ENCODE assay signal across 22 cellular contexts in the genomic region with DNA sequence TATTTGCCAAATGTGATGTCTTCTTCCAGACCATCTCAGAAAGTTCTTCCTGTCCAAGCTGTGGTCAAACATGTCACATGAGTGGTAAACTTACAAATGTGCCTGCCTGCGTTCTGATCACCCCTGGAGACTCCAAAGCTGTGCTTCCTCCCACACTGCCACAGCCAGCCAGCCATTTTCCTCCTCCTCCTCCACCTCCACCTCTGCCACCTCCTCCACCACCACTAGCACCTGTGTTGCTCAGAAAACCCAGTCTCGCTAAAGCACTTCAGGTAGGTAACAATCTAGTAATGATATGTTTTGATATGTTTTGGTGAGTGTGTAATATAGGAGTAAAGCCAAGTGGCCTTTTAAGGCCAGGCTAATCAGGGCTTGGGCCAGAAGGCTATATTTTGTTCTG.
"Had no signal": no experiment of that assay in that cellular context is flagged by ENCODE, and none has a peak within 500 bp of the region (broad histone marks: within the 10 kb centered on the region; RNA-seq: fewer than 3 reads in every experiment).

No MANE protein-coding gene starts in this region.

- H3K9me3 Mint-ChIP-seq: immature natural killer cell, nephron progenitor cell had no signal

- DNase-seq: effector memory CD4-positive, alpha-beta T cell; foreskin fibroblast; glutamatergic neuron; immature natural killer cell; left colon; left ventricle myocardium superior; mesendoderm; naive B cell; nephron progenitor cell; posterior cingulate gyrus; right cardiac atrium; small intestine; stimulated activated CD4-positive, alpha-beta T cell treated with anti-CD3 and anti-CD28 coated beads, Interleukin-12 subunit alpha, Interleukin-12 subunit beta, amount 100 ng/mL, for 4 hours; stimulated activated naive CD4-positive, alpha-beta T cell; stomach; substantia nigra; transverse colon had no signal

- H3K27me3 Mint-ChIP-seq: naive B cell had no signal

- H3K36me3 Mint-ChIP-seq: immature natural killer cell, naive B cell had no signal

- H3K27ac ChIP-seq: epithelial cell of prostate, esophagus muscularis mucosa, gastroesophageal sphincter, stomach, thoracic aorta, transverse colon had no signal

- H3K4me1 ChIP-seq: esophagus muscularis mucosa, gastroesophageal sphincter, stomach, transverse colon had no signal

- H3K4me3 Mint-ChIP-seq: immature natural killer cell, naive B cell, nephron progenitor cell had no signal

- H3K9me3 ChIP-seq: esophagus muscularis mucosa, gastroesophageal sphincter, stomach, thoracic aorta, transverse colon had no signal

- H3K27me3 ChIP-seq: esophagus muscularis mucosa, gastroesophageal sphincter, stomach, transverse colon had no signal

- H3K4me1 Mint-ChIP-seq: immature natural killer cell, naive B cell, nephron progenitor cell had no signal

- H3K4me3 ChIP-seq: esophagus muscularis mucosa, gastroesophageal sphincter, lung, stomach, thoracic aorta, transverse colon had no signal

- H3K27ac Mint-ChIP-seq: immature natural killer cell, naive B cell, nephron progenitor cell had no signal

- ATAC-seq: gastroesophageal sphincter, left colon, left ventricle myocardium superior, right cardiac atrium had no signal

- H3K36me3 ChIP-seq: gastroesophageal sphincter, thoracic aorta, transverse colon had no signal
